ENCODE assay signal across 8 cellular contexts in the genomic region with DNA sequence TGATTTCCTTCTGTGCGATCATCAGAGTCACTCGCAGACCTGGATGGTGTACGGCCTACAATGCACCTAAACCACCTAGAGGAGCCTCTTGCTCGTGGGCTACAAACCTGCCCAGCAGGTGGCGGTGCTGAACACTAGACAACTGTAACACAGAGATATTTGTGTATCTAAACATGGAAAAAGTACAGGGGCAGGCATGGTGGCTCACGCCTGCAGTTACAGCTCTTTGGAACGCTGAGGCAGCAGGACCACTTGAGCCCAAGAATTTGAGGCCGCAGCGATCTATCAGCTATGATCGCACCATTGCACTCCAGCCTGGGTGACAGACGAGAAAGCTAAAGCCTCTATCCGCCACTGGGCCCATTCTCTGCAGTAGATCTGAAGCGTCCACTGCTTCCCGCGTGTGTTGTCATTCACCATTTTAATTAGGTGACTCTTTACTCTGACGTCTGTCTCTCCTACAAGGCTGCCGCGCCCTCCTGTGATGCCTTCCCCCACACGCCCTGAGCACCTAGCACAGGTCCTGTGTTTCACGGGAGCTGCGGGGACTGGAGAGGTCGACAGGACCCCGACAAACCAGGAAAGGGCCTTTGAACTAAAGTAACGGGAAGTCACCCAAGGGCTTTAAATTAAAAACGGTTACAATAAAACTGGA. TPM values are rescaled to one million over a fixed set of nuclear protein-coding genes. Genes with fewer than 3 reads are reported as not detected.
DNase-seq lines count a peak whose midpoint lies in the region; ATAC-seq, FAIRE-seq and TF ChIP-seq lines count a peak whose summit lies in the region.

No MANE protein-coding gene starts in this region.

- CTCF ChIA-PET in K562 (lab: Yijun Ruan, JAX; ENCODE audit: low intra/inter-chr PET ratio): interaction anchor here (1.0 kb wide), 1 partner anchor 164 kb away, joined by 3 read pairs; no protein-coding TSS in a partner anchor

- TF ChIP-seq RAD21 in K562 (CRISPR knock-in tag; conservative IDR thresholded peaks at IDR 0.05 in 1 of 2, IDR thresholded peaks at IDR 0.05 in 1 of 2): 0 out of 4 replicates have a peak, but pooled peaks of 1 of the 2 experiments have one; percentile 24

- FAIRE-seq in K562 (lab: Jason Lieb, UNC): peak; percentile 90

- H3K79me2 ChIP-seq in K562 (ENCODE audit: control insufficient read depth, insufficient read depth, low read length): peaks cover 62% of the 10 kb centered on the region

- no peaks in the 10 kb centered on the region for H3K9me3 ChIP-seq in MG63
- no peaks in the 10 kb centered on the region for H3K9me3 ChIP-seq in K562 (replicated peaks; ENCODE audit: control insufficient read depth, insufficient read depth, low read depth, low read length)

- H3K9ac ChIP-seq in K562 (ENCODE audit: insufficient read depth in 1 of 2, low read depth in 2 of 2, low read length in 2 of 2): peak overlapping the region; percentile 75 to 96

- H3K9me1 ChIP-seq in K562 (ENCODE audit: control insufficient read depth, insufficient read depth, low read length): no peaks in the 10 kb centered on the region

- intact Hi-C loops in K562 (cut with micrococcal nuclease): no loop called here

- POLR2A ChIA-PET in K562 (lab: Yijun Ruan, JAX): interaction anchor here (0.6 to 1.2 kb wide), 3 partner anchors 8 to 140 kb away, joined by 3 to 4 read pairs (median 3); no protein-coding TSS in a partner anchor

- no peaks in the 10 kb centered on the region; the same call in 1 of the 2 replicates for H4K20me1 ChIP-seq in K562 (replicated peaks; ENCODE audit: control insufficient read depth, insufficient read depth, low read length)

- TF ChIP-seq EP300 in K562 (IDR thresholded peaks at IDR 0.05; ENCODE audit: low read length): peak; percentile 11; the same call in 1 of the 2 replicates

- peak; percentile 35 for ATAC-seq in GM21825 (IDR thresholded peaks at IDR 0.05; ENCODE audit: unreplicated experiment)
- peak; percentile 70 for ATAC-seq in K562

- H3K4me3 ChIP-seq in MG63 (peak overlapping the region; percentile 76), K562 (peak overlapping the region; percentile 67)

- H3K27me3 ChIP-seq in MG63: no peaks in the 10 kb centered on the region
- no peaks in the 10 kb centered on the region for H3K27me3 ChIP-seq in K562 (ENCODE audit: control insufficient read depth in 2 of 2, insufficient read depth in 2 of 2, low read length in 2 of 2)

- peak; percentile 59 for DNase-seq in EL
- peak; percentile 58 for DNase-seq in MG63
- DNase-seq in T-helper 2 cell: peak; percentile 63 to 89 (median 81)
- DNase-seq in K562 (ENCODE audit: extremely low read depth in 1 of 4, low spot score in 3 of 4): peak in 2 of 4 experiments; percentile 31 to 91
- peak; percentile 54 for DNase-seq in iPS-NIHi7 (ENCODE audit: extremely low spot score)
- DNase-seq in stimulated activated CD4-positive, alpha-beta T cell treated with anti-CD3 and anti-CD28 coated beads, Interleukin-15, amount 100 ng/mL, for 1 hour (ENCODE audit: low read depth in 1 of 2, low spot score in 1 of 2): peak; percentile 75
- DNase-seq in pons (ENCODE audit: low spot score): no peak

- H3K36me3 ChIP-seq in MG63 (peaks cover 17% of the 10 kb centered on the region), K562 (ENCODE audit: control insufficient read depth, insufficient read depth, low read length) (peaks cover 33% of the 10 kb centered on the region; the same call in 2 of the 3 replicates)

- in situ Hi-C loops in K562 (cut with MboI): loop anchor here (5.0 kb wide), 2 partner anchors 61 to 166 kb away; no protein-coding TSS in a partner anchor

- H3K4me2 ChIP-seq in K562 (ENCODE audit: insufficient read depth, low read length): peak overlapping the region; percentile 92

- peaks cover 21 to 46% of the 10 kb centered on the region in 2 experiments for H3K4me1 ChIP-seq in K562 (replicated peaks in 1 of 2; ENCODE audit: control insufficient read depth in 2 of 2, insufficient read depth in 2 of 2, low read length in 2 of 2)

- peak; percentile 78 to 87 (median 86) for TF ChIP-seq CTCF in K562 (IDR thresholded peaks at IDR 0.05 in 2 of 3, conservative IDR thresholded peaks at IDR 0.05 in 1 of 3; ENCODE audit: insufficient read depth in 2 of 3, low read depth in 1 of 3, low read length in 3 of 3)

- TF ChIP-seq POLR2A in K562 (conservative IDR thresholded peaks at IDR 0.05): no peak

- peak overlapping the region; percentile 85 for H3K27ac ChIP-seq in K562 (ENCODE audit: extremely low read depth, low read depth, low read length)

- BruUV-seq in K562 (replicated peaks; lab: Mats Ljungman, UMichigan): no TSS peak

- H2AFZ ChIP-seq in K562 (ENCODE audit: low read depth, low read length): no peak overlapping the region

- WGBS in K562 (ENCODE audit: insufficient coverage, low coverage, missing lambda C conversion rate): under 1% methylated on average over 22 of the region's 25 CpGs

RNA-seq across cellular contexts. Expression of gene TUBGCP2, which starts 0.8 kb away (rescaled TPM):
- 58.6 and 80.8 TPM in 2 replicates for total RNA-seq in MG63 (2014; rRNA removed; shearing (Covaris generic); ENCODE audit: low replicate concordance)
- 97.4 and 177 TPM in 2 replicates for total RNA-seq in K562 (2011; cell fraction: chromatin; rRNA removed; ENCODE audit: low replicate concordance)
- total RNA-seq in K562 (2011; cell fraction: nucleolus; rRNA removed): 93.2 and 103 TPM in 2 replicates
- total RNA-seq in K562 (2011; cell fraction: nucleoplasm; rRNA removed): 81.1 and 81.7 TPM in 2 replicates
- total RNA-seq in K562 (2014; rRNA removed) (35.1 and 44.2 TPM in 2 replicates), K562 (2014; rRNA removed; fragmentation: Illumina TruSeq; extraction: Trizol) (21.0 and 22.1 TPM in 2 replicates), K562 (2015; rRNA removed; fragmentation: Illumina TruSeq; extraction: Trizol) (23.3 and 27.0 TPM in 2 replicates), K562 (2021) (56.6 and 56.7 TPM in 2 replicates)
- polyA plus RNA-seq in K562 (2011; rRNA removed) (39.3 and 45.1 TPM in 2 replicates), K562 (2014; fragmentation: Illumina TruSeq; extraction: Trizol) (28.4 and 35.5 TPM in 2 replicates), K562 (2014; fragmentation: Nextera tagmentation; extraction: Ambion mirVana) (1 to 10 TPM; 4.3 to 4.4 TPM), K562 (2014; rRNA removed) (32.0 and 33.0 TPM in 2 replicates)
- 33.2 and 44.0 TPM in 2 replicates for polyA plus RNA-seq in K562 (2011; cell fraction: cytosol; rRNA removed)
- 79.4 and 99.6 TPM in 2 replicates for polyA plus RNA-seq in K562 (2011; cell fraction: nucleus; rRNA removed)
- polyA plus RNA-seq in K562 (2012): 29.8 and 48.0 TPM in 2 replicates
- polyA minus RNA-seq in K562 (2011; rRNA and poly(A)+ RNA removed): 36.7 and 39.5 TPM in 2 replicates
- 29.7 and 33.5 TPM in 2 replicates for polyA minus RNA-seq in K562 (2011; cell fraction: cytosol; rRNA and poly(A)+ RNA removed)
- 35.9 and 60.8 TPM in 2 replicates for polyA minus RNA-seq in K562 (2011; cell fraction: nucleus; rRNA and poly(A)+ RNA removed)

RNA-seq across cellular contexts. Expression of gene ZNF511, which starts 0.8 kb away (rescaled TPM):
- total RNA-seq in MG63 (2014; rRNA removed; shearing (Covaris generic); ENCODE audit: low replicate concordance): 42.0 and 75.7 TPM in 2 replicates
- 15.4 and 25.5 TPM in 2 replicates for total RNA-seq in K562 (2011; cell fraction: chromatin; rRNA removed; ENCODE audit: low replicate concordance)
- total RNA-seq in K562 (2011; cell fraction: nucleolus; rRNA removed): 20.5 and 22.4 TPM in 2 replicates
- total RNA-seq in K562 (2011; cell fraction: nucleoplasm; rRNA removed): 21.4 and 24.6 TPM in 2 replicates
- 36.3 and 44.4 TPM in 2 replicates for total RNA-seq in K562 (2014; rRNA removed)
- total RNA-seq in K562 (2014; rRNA removed; fragmentation: Illumina TruSeq; extraction: Trizol): 19.2 and 24.5 TPM in 2 replicates
- 46.6 and 48.8 TPM in 2 replicates for total RNA-seq in K562 (2015; rRNA removed; fragmentation: Illumina TruSeq; extraction: Trizol)
- total RNA-seq in K562 (2021): 69.3 and 72.9 TPM in 2 replicates
- polyA plus RNA-seq in K562 (2011; rRNA removed): 37.3 and 40.1 TPM in 2 replicates
- polyA plus RNA-seq in K562 (2011; cell fraction: cytosol; rRNA removed): 31.7 and 75.7 TPM in 2 replicates
- 45.8 and 50.3 TPM in 2 replicates for polyA plus RNA-seq in K562 (2011; cell fraction: nucleus; rRNA removed)
- 43.5 and 47.7 TPM in 2 replicates for polyA plus RNA-seq in K562 (2012)
- polyA plus RNA-seq in K562 (2014; fragmentation: Illumina TruSeq; extraction: Trizol): 47.2 and 51.8 TPM in 2 replicates
- polyA plus RNA-seq in K562 (2014; fragmentation: Nextera tagmentation; extraction: Ambion mirVana): 1 to 10 TPM in 1 of 2 experiments, under 1 TPM in 1; 0.61 to 3.7 TPM
- polyA plus RNA-seq in K562 (2014; rRNA removed): 57.4 TPM in 2 replicates
- polyA minus RNA-seq in K562 (2011; rRNA and poly(A)+ RNA removed): 11.4 and 19.7 TPM in 2 replicates
- 18.1 and 20.8 TPM in 2 replicates for polyA minus RNA-seq in K562 (2011; cell fraction: cytosol; rRNA and poly(A)+ RNA removed)
- 10.2 and 13.4 TPM in 2 replicates for polyA minus RNA-seq in K562 (2011; cell fraction: nucleus; rRNA and poly(A)+ RNA removed)

RNA-seq across cellular contexts. Expression of gene CALY, which starts 28.8 kb away (rescaled TPM):
- not detected in 2 replicates for total RNA-seq in MG63 (2014; rRNA removed; shearing (Covaris generic); ENCODE audit: low replicate concordance)
- 0.56 TPM in 1 of 2 replicates, not detected in the other for total RNA-seq in K562 (2011; cell fraction: chromatin; rRNA removed; ENCODE audit: low replicate concordance)
- total RNA-seq in K562 (2011; cell fraction: nucleolus; rRNA removed): not detected in 2 replicates
- total RNA-seq in K562 (2011; cell fraction: nucleoplasm; rRNA removed): not detected in 2 replicates
- 0.04 TPM in 1 of 2 replicates, not detected in the other for total RNA-seq in K562 (2014; rRNA removed)
- not detected in 2 replicates for total RNA-seq in K562 (2014; rRNA removed; fragmentation: Illumina TruSeq; extraction: Trizol)
- not detected in 2 replicates for total RNA-seq in K562 (2015; rRNA removed; fragmentation: Illumina TruSeq; extraction: Trizol)
- not detected in 2 replicates for total RNA-seq in K562 (2021)
- polyA plus RNA-seq in K562 (2011; rRNA removed): not detected in 2 replicates
- polyA plus RNA-seq in K562 (2011; cell fraction: cytosol; rRNA removed): 0.03 and 0.16 TPM in 2 replicates
- 0.04 and 0.36 TPM in 2 replicates for polyA plus RNA-seq in K562 (2011; cell fraction: nucleus; rRNA removed)
- polyA plus RNA-seq in K562 (2012): not detected in 2 replicates
- polyA plus RNA-seq in K562 (2014; fragmentation: Illumina TruSeq; extraction: Trizol): not detected in 2 replicates
- not detected for polyA plus RNA-seq in K562 (2014; fragmentation: Nextera tagmentation; extraction: Ambion mirVana)
- not detected in 2 replicates for polyA plus RNA-seq in K562 (2014; rRNA removed)
- not detected in 2 replicates for polyA minus RNA-seq in K562 (2011; rRNA and poly(A)+ RNA removed)
- polyA minus RNA-seq in K562 (2011; cell fraction: cytosol; rRNA and poly(A)+ RNA removed): not detected in 2 replicates
- polyA minus RNA-seq in K562 (2011; cell fraction: nucleus; rRNA and poly(A)+ RNA removed): not detected in 2 replicates

RNA-seq across cellular contexts. Expression of gene ADAM8, which starts 31.2 kb away (rescaled TPM):
- 0.52 and 1.5 TPM in 2 replicates for total RNA-seq in MG63 (2014; rRNA removed; shearing (Covaris generic); ENCODE audit: low replicate concordance)
- 8.0 and 37.9 TPM in 2 replicates for total RNA-seq in K562 (2011; cell fraction: chromatin; rRNA removed; ENCODE audit: low replicate concordance)
- total RNA-seq in K562 (2011; cell fraction: nucleolus; rRNA removed): 34.7 and 35.9 TPM in 2 replicates
- 11.8 and 15.8 TPM in 2 replicates for total RNA-seq in K562 (2011; cell fraction: nucleoplasm; rRNA removed)
- 2.9 and 3.3 TPM in 2 replicates for total RNA-seq in K562 (2014; rRNA removed)
- total RNA-seq in K562 (2014; rRNA removed; fragmentation: Illumina TruSeq; extraction: Trizol): 0.19 and 0.25 TPM in 2 replicates
- total RNA-seq in K562 (2015; rRNA removed; fragmentation: Illumina TruSeq; extraction: Trizol): 1.0 TPM in 2 replicates
- 6.1 and 7.0 TPM in 2 replicates for total RNA-seq in K562 (2021)
- polyA plus RNA-seq in K562 (2011; rRNA removed): 1.5 and 5.8 TPM in 2 replicates
- 5.3 and 5.8 TPM in 2 replicates for polyA plus RNA-seq in K562 (2011; cell fraction: cytosol; rRNA removed)
- 42.9 and 49.0 TPM in 2 replicates for polyA plus RNA-seq in K562 (2011; cell fraction: nucleus; rRNA removed)
- polyA plus RNA-seq in K562 (2012): 4.0 and 16.8 TPM in 2 replicates
- 1.1 and 3.4 TPM in 2 replicates for polyA plus RNA-seq in K562 (2014; fragmentation: Illumina TruSeq; extraction: Trizol)
- polyA plus RNA-seq in K562 (2014; fragmentation: Nextera tagmentation; extraction: Ambion mirVana): under 1 TPM; 0.07 to 0.14 TPM
- 5.0 and 7.2 TPM in 2 replicates for polyA plus RNA-seq in K562 (2014; rRNA removed)
- 1.0 and 1.6 TPM in 2 replicates for polyA minus RNA-seq in K562 (2011; rRNA and poly(A)+ RNA removed)
- polyA minus RNA-seq in K562 (2011; cell fraction: cytosol; rRNA and poly(A)+ RNA removed): 3.1 and 5.6 TPM in 2 replicates
- 14.7 and 18.5 TPM in 2 replicates for polyA minus RNA-seq in K562 (2011; cell fraction: nucleus; rRNA and poly(A)+ RNA removed)

RNA-seq across cellular contexts. Expression of gene PRAP1, which starts 39.3 kb away (rescaled TPM):
- not detected in 2 replicates for total RNA-seq in MG63 (2014; rRNA removed; shearing (Covaris generic); ENCODE audit: low replicate concordance)
- total RNA-seq in K562 (2011; cell fraction: chromatin; rRNA removed; ENCODE audit: low replicate concordance): not detected in 2 replicates
- not detected in 2 replicates for total RNA-seq in K562 (2011; cell fraction: nucleolus; rRNA removed)
- total RNA-seq in K562 (2011; cell fraction: nucleoplasm; rRNA removed): not detected in 2 replicates
- total RNA-seq in K562 (2014; rRNA removed) (not detected in 2 replicates), K562 (2014; rRNA removed; fragmentation: Illumina TruSeq; extraction: Trizol) (not detected in 2 replicates), K562 (2015; rRNA removed; fragmentation: Illumina TruSeq; extraction: Trizol) (not detected in 2 replicates), K562 (2021) (not detected in 2 replicates)
- polyA plus RNA-seq in K562 (2011; rRNA removed) (not detected in 2 replicates), K562 (2014; fragmentation: Illumina TruSeq; extraction: Trizol) (not detected in 2 replicates), K562 (2014; fragmentation: Nextera tagmentation; extraction: Ambion mirVana) (not detected), K562 (2014; rRNA removed) (0.16 TPM in 1 of 2 replicates, not detected in the other)
- 0.07 TPM in 1 of 2 replicates, not detected in the other for polyA plus RNA-seq in K562 (2011; cell fraction: cytosol; rRNA removed)
- polyA plus RNA-seq in K562 (2011; cell fraction: nucleus; rRNA removed): not detected in 2 replicates
- not detected in 2 replicates for polyA plus RNA-seq in K562 (2012)
- polyA minus RNA-seq in K562 (2011; rRNA and poly(A)+ RNA removed): not detected in 2 replicates
- not detected in 2 replicates for polyA minus RNA-seq in K562 (2011; cell fraction: cytosol; rRNA and poly(A)+ RNA removed)
- not detected in 2 replicates for polyA minus RNA-seq in K562 (2011; cell fraction: nucleus; rRNA and poly(A)+ RNA removed)
